In the genomic region with DNA sequence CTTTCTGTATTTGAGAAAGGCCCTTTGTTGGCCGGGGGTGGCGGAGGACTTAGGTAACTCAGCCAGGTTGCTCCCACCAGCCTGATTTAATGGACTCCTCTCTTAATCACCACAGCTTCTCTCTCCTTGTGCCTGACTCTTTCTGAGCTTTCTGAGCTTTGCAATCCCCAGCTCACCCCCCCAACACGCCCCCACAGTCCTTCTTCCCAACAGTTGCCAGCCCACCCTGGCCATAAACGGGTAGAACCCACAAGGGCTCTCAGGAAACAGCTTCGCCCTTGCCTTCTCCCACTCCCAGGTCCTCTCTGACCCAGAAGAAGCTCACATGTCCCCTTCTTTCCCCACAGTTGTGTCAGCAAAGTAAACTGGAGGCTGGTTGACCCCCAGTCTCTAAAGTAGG, we compare ENCODE assay signal across 21 cellular contexts.
"Had no signal": no experiment of that assay in that cellular context is flagged by ENCODE, and none has a peak within 500 bp of the region (broad histone marks: within the 10 kb centered on the region; RNA-seq: fewer than 3 reads in every experiment).

No MANE protein-coding gene starts in this region.

- H3K27me3 ChIP-seq: body of pancreas, heart right ventricle, pancreas, right lobe of liver, upper lobe of left lung had no signal

- H3K27me3 Mint-ChIP-seq: activated CD4-positive, alpha-beta T cell treated with anti-CD3 and anti-CD28 coated beads for 36 hours; activated naive CD4-positive, alpha-beta T cell treated with anti-CD3 and anti-CD28 coated beads, Interleukin-2, amount 50 U/mL, for 24 hours had no signal

- H3K36me3 Mint-ChIP-seq: activated naive CD4-positive, alpha-beta T cell treated with anti-CD3 and anti-CD28 coated beads, Interleukin-2, amount 50 U/mL, for 24 hours; naive thymus-derived CD8-positive, alpha-beta T cell had no signal

- H3K4me3 Mint-ChIP-seq: activated CD4-positive, alpha-beta T cell treated with anti-CD3 and anti-CD28 coated beads for 36 hours; activated naive CD4-positive, alpha-beta T cell treated with anti-CD3 and anti-CD28 coated beads, Interleukin-2, amount 50 U/mL, for 24 hours; naive thymus-derived CD8-positive, alpha-beta T cell had no signal

- H3K27ac ChIP-seq: pancreas, right lobe of liver, upper lobe of left lung had no signal

- H3K4me3 ChIP-seq: body of pancreas, heart right ventricle, pancreas, right lobe of liver, skin epidermis, upper lobe of left lung had no signal

- H3K9me3 ChIP-seq: body of pancreas, heart right ventricle, pancreas, right lobe of liver, upper lobe of left lung had no signal

- H3K36me3 ChIP-seq: heart right ventricle, pancreas, right lobe of liver, upper lobe of left lung had no signal

- H3K9me3 Mint-ChIP-seq: activated naive CD4-positive, alpha-beta T cell treated with anti-CD3 and anti-CD28 coated beads, Interleukin-2, amount 50 U/mL, for 24 hours; naive thymus-derived CD8-positive, alpha-beta T cell had no signal

- FAIRE-seq: endometrium, pancreas had no signal

- DNase-seq: activated CD4-positive, alpha-beta T cell treated with anti-CD3 and anti-CD28 coated beads for 36 hours; activated CD4-positive, alpha-beta T cell treated with anti-CD3 and anti-CD28 coated beads, Interleukin-2, amount 50 U/mL, for 4 hours; activated gamma-delta T cell treated with Interleukin-2 at 50 U/mL for 16 hours; activated T-cell treated with anti-CD3 and anti-CD28 coated beads, Interleukin-2, amount 50 U/mL, for 48 hours; anterior cingulate cortex; body of pancreas; effector CD4-positive, alpha-beta T cell; foreskin fibroblast; heart right ventricle; islet precursor cell; left colon; pancreas; right lobe of liver; stimulated activated CD4-positive, alpha-beta T cell treated with anti-CD3 and anti-CD28 coated beads, Interleukin-2, amount 100 ng/mL, for 48 hours; stimulated activated naive CD8-positive, alpha-beta T cell treated with anti-CD3 and anti-CD28 coated beads, Interleukin-15, Interleukin-2, amounts not matched to agents 100 U/mL and 50 U/mL, for 24 hours; T-helper 9 cell; upper lobe of left lung had no signal

- H3K27ac Mint-ChIP-seq: activated CD4-positive, alpha-beta T cell treated with anti-CD3 and anti-CD28 coated beads for 36 hours; activated naive CD4-positive, alpha-beta T cell treated with anti-CD3 and anti-CD28 coated beads, Interleukin-2, amount 50 U/mL, for 24 hours had no signal
